ENCODE assay signal across 11 cellular contexts in the genomic region with DNA sequence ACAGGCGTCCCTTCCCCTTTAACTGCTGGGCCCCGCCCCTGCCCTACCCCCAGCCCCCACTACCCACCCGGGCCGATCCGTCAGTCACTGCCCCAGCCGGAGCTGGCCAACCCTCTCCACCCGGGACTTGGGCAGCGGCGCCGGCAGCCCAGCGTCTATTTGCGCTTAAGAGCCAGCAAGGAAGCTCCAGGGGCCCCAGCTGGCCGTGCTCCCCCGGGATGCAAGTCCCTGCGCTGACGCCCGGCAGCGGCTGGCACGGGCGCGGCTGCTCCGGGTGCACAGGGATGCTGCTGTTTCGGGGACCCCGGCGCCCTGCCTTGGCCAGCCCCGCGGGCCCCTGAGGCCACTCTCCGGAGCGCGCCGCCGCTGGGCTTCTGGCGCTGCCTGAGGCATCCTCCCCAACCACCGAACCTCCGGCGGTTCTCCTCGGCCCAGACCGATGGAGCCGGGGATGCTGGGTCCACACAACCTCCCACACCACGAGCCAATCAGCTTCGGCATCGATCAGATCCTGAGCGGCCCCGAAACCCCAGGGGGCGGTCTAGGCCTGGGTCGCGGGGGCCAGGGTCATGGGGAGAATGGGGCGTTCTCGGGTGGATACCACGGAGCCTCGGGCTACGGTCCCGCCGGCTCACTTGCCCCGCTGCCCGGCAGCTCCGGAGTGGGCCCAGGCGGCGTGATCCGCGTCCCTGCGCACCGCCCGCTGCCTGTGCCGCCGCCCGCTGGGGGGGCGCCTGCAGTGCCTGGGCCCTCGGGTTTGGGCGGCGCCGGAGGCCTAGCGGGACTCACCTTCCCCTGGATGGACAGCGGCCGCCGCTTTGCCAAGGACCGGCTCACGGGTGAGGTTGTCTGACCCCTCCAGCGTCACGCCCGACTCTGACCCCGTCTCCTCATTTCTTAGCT. TPM values are rescaled to one million over a fixed set of nuclear protein-coding genes. Genes with fewer than 3 reads are reported as not detected.
DNase-seq lines count a peak whose midpoint lies in the region; ATAC-seq and TF ChIP-seq lines count a peak whose summit lies in the region.
"Had no signal": no experiment of that assay in that cellular context is flagged by ENCODE, and none has a peak within 500 bp of the region (broad histone marks: within the 10 kb centered on the region; RNA-seq: fewer than 3 reads in every experiment).

A gene (plus strand): TSS at position 83 of the 903 bp plus-strand sequence. CDS start 357 bp downstream, at position 440.

- H3K9me3 ChIP-seq in left ventricle myocardium inferior (replicated peaks) (no peaks in the 10 kb centered on the region), right atrium auricular region (no peaks in the 10 kb centered on the region), SK-N-MC (ENCODE audit: low read depth, low read length) (no peaks in the 10 kb centered on the region), iPS-20b (ENCODE audit: insufficient read depth, low read depth, low read length) (peaks cover 10% of the 10 kb centered on the region)
- H3K9me3 ChIP-seq: prostate gland had no signal

- H3K4me1 Mint-ChIP-seq in type B pancreatic cell (ENCODE audit: unreplicated experiment): no peaks in the 10 kb centered on the region

- TF ChIP-seq CTCF in left ventricle myocardium inferior (IDR thresholded peaks at IDR 0.05; ENCODE audit: borderline replicate concordance) (no peak), right atrium auricular region (IDR thresholded peaks at IDR 0.05) (no peak), type B pancreatic cell (conservative IDR thresholded peaks at IDR 0.05) (no peak)

- H3K4me1 ChIP-seq in left ventricle myocardium inferior (peaks cover 35% of the 10 kb centered on the region), right atrium auricular region (peaks cover 0 to 31% of the 10 kb centered on the region in 2 donors), iPS-20b (ENCODE audit: insufficient read depth, low read length) (no peaks in the 10 kb centered on the region; the same call in 1 of the 2 replicates)

- H3K27me3 ChIP-seq in left ventricle myocardium inferior (ENCODE audit: low read depth) (peaks cover 100% of the 10 kb centered on the region), right atrium auricular region (peaks cover 42 to 64% of the 10 kb centered on the region in 2 donors), iPS-20b (ENCODE audit: insufficient read depth, low read length) (peaks cover 100% of the 10 kb centered on the region)

- peak within 1 kb of the TSS; percentile 55 for H3K4me3 Mint-ChIP-seq in type B pancreatic cell

- H3K9ac ChIP-seq in SK-N-MC (ENCODE audit: insufficient read length) (no peak within 1 kb of the TSS), iPS-20b (ENCODE audit: low read depth, low read length) (no peak within 1 kb of the TSS)

- H3K36me3 ChIP-seq in left ventricle myocardium inferior (no peaks in the 10 kb centered on the region), right atrium auricular region (no peaks in the 10 kb centered on the region), SK-N-MC (ENCODE audit: insufficient read depth, low read length) (no peaks in the 10 kb centered on the region), iPS-20b (ENCODE audit: insufficient read depth, low read depth, low read length) (no peaks in the 10 kb centered on the region)
- H3K36me3 ChIP-seq: prostate gland had no signal

- no peak for DNase-seq in left ventricle myocardium inferior
- DNase-seq in right atrium auricular region (ENCODE audit: low spot score): no peak
- DNase-seq in SK-N-MC (ENCODE audit: low read depth, low spot score): no peak
- DNase-seq in type B pancreatic cell (ENCODE audit: extremely low spot score, unreplicated experiment): no peak
- no peak for DNase-seq in cortex of kidney (lab: John Stamatoyannopoulos, UW)
- DNase-seq in H4 (ENCODE audit: low spot score): no peak
- DNase-seq: effector CD8-positive, alpha-beta T cell had no signal

- H3K9me3 Mint-ChIP-seq in type B pancreatic cell: no peaks in the 10 kb centered on the region

- H3K36me3 Mint-ChIP-seq in type B pancreatic cell: peaks cover 3% of the 10 kb centered on the region

- peaks cover 90% of the 10 kb centered on the region for H3K27me3 Mint-ChIP-seq in type B pancreatic cell

- intact Hi-C loops in left ventricle myocardium inferior (cut with micrococcal nuclease): no loop called here

- no peak within 1 kb of the TSS for H3K27ac ChIP-seq in left ventricle myocardium inferior (replicated peaks)
- H3K27ac ChIP-seq in right atrium auricular region: no peak within 1 kb of the TSS
- no peak within 1 kb of the TSS for H3K27ac ChIP-seq in SK-N-MC
- no peak within 1 kb of the TSS for H3K27ac ChIP-seq in iPS-20b (ENCODE audit: low read length)
- H3K27ac ChIP-seq: prostate gland had no signal

- ATAC-seq in GM18858 (IDR thresholded peaks at IDR 0.05; ENCODE audit: unreplicated experiment): no peak

- H3K27ac Mint-ChIP-seq in type B pancreatic cell: no peak within 1 kb of the TSS

- H3K4me3 ChIP-seq in left ventricle myocardium inferior (peak within 1 kb of the TSS; percentile 29), right atrium auricular region (peak within 1 kb of the TSS in 1 of 2 donors; percentile 24), SK-N-MC (peak within 1 kb of the TSS; percentile 55), iPS-20b (ENCODE audit: low read length) (peak within 1 kb of the TSS; percentile 40; the same call in 1 of the 2 replicates)

RNA-seq across cellular contexts. Expression of the gene that starts here (rescaled TPM):
- total RNA-seq in left ventricle myocardium inferior: not detected
- not detected for total RNA-seq in right atrium auricular region
- total RNA-seq in type B pancreatic cell (ENCODE audit: low replicate concordance): 0.67 and 2.9 TPM in 2 replicates
- not detected in 2 replicates for total RNA-seq in H4 (2014; rRNA removed; shearing (Covaris generic))
- total RNA-seq: temporal lobe had no signal
